Comparison of ENCODE assay signal across 20 cellular contexts in the genomic region with DNA sequence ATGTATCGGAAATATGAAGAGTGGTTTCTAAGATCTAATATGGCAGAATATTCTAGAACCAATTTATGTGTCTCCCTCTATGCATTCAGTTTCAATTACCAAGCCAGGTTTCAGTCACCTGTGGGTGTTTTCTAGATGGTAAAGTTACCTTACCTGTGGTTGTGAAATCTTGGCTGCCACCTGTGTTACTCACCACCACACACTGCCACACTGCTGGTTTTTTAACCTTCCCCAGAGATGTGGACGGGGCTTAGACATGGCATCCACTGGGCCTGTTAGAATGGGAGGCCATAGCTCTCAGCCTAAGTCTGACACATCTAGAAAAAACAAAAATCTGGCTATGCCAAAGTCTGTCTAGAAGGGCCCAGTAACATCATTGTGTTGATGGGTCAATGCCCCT.
"Had no signal": no experiment of that assay in that cellular context is flagged by ENCODE, and none has a peak within 500 bp of the region (broad histone marks: within the 10 kb centered on the region; RNA-seq: fewer than 3 reads in every experiment).

No MANE protein-coding gene starts in this region.

- H3K27ac ChIP-seq: dorsolateral prefrontal cortex, epithelial cell of prostate, esophagus muscularis mucosa, gastrocnemius medialis, left lung, lower lobe of right lung, neural progenitor cell, pancreas had no signal

- H3K4me1 ChIP-seq: esophagus muscularis mucosa, gastrocnemius medialis, left lung, lower lobe of right lung, neural progenitor cell, pancreas had no signal

- DNase-seq: cortex of kidney; dorsolateral prefrontal cortex; effector memory CD4-positive, alpha-beta T cell; gastrocnemius medialis; glutamatergic neuron; islet precursor cell; left lung; lower lobe of right lung; natural killer cell; occipital lobe; pancreas; right cardiac atrium; small intestine; stimulated activated CD4-positive, alpha-beta T cell treated with anti-CD3 and anti-CD28 coated beads, Interleukin-12 subunit alpha, Interleukin-12 subunit beta, amount 100 ng/mL, for 4 hours; stimulated activated naive CD4-positive, alpha-beta T cell treated with Interleukin-2 at 50 U/mL for 16 hours had no signal

- FAIRE-seq: endometrium, small intestine, urothelium cell line had no signal

- H3K4me3 ChIP-seq: dorsolateral prefrontal cortex, esophagus muscularis mucosa, gastrocnemius medialis, left lung, lower lobe of right lung, neural progenitor cell, pancreas had no signal

- H3K27me3 ChIP-seq: dorsolateral prefrontal cortex, esophagus muscularis mucosa, gastrocnemius medialis, left lung, neural progenitor cell, pancreas had no signal

- H3K9me3 ChIP-seq: esophagus muscularis mucosa, gastrocnemius medialis, left lung, lower lobe of right lung, pancreas had no signal

- ATAC-seq: gastrocnemius medialis, left lung, lower lobe of right lung, natural killer cell, pancreas, right cardiac atrium had no signal

- H2AFZ ChIP-seq: neural progenitor cell had no signal

- H3K36me3 ChIP-seq: esophagus muscularis mucosa, gastrocnemius medialis, left lung, lower lobe of right lung, neural progenitor cell, pancreas had no signal
